ENCODE assay signal across 12 cellular contexts in genomic region chr10:84076047-84076388, GRCh38.
A peak's percentile ranks its signal among the peaks of the same experiment; 100 is the strongest.
DNase-seq lines count a peak whose midpoint lies in the region; TF ChIP-seq lines count a peak whose summit lies in the region.
"Had no signal": no experiment of that assay in that cellular context is flagged by ENCODE, and none has a peak within 500 bp of the region (broad histone marks: within the 10 kb centered on the region; RNA-seq: fewer than 3 reads in every experiment).

No MANE protein-coding gene starts in this region.

- TF ChIP-seq CTCF in AG04449 (IDR thresholded peaks at IDR 0.05; ENCODE audit: insufficient read depth, low read length, missing control alignments): no peak
- TF ChIP-seq CTCF in fibroblast of mammary gland (conservative IDR thresholded peaks at IDR 0.05; ENCODE audit: control insufficient read depth, insufficient read depth, low read depth, low read length): no peak

- CTCF ChIA-PET in AG04449 (lab: Yijun Ruan, JAX): interaction anchor here (0.8 to 1.4 kb wide), 4 partner anchors 15 to 464 kb away, joined by 3 to 4 read pairs (median 4); no protein-coding TSS in a partner anchor

- H3K4me3 ChIP-seq in AG04449 (ENCODE audit: low read depth, low read length): no peak overlapping the region
- no peak overlapping the region for H3K4me3 ChIP-seq in fibroblast of mammary gland (ENCODE audit: control insufficient read depth, low read depth, low read length)
- H3K4me3 ChIP-seq: ascending aorta had no signal

- DNase-seq in AG04449 (ENCODE audit: low read depth, low spot score): peak; percentile 23
- peak; percentile 14 for DNase-seq in RKO (ENCODE audit: low spot score)
- peak; percentile 84 for DNase-seq in fibroblast of mammary gland (ENCODE audit: low read depth)
- DNase-seq in myocyte (ENCODE audit: low read depth): peak; percentile 54
- DNase-seq in NCI-H1105 treated with DMSO at 0.1 percent for 48 hours (lab: John Stamatoyannopoulos, UW): no peak
- no peak for DNase-seq in globus pallidus (ENCODE audit: low spot score)
- no peak for DNase-seq in mucosa of gallbladder (ENCODE audit: low spot score)
- DNase-seq in NCI-H2196 treated with DMSO at 0.1 percent for 48 hours (lab: John Stamatoyannopoulos, UW; ENCODE audit: unreplicated experiment): no peak
- DNase-seq: activated CD4-positive, alpha-beta T cell treated with anti-CD3 and anti-CD28 coated beads, Interleukin-2, amount 50 U/mL, for 4 hours; NCI-H345; nucleus accumbens had no signal

- POLR2A ChIA-PET in AG04449 (lab: Yijun Ruan, JAX): no interaction called here

Comparison
In these comparisons a context has a peak if more than half of its experiments do, and no peak if none do; other contexts are left out.
1. DNase-seq: peak in AG04449 (single experiment), RKO (single experiment), fibroblast of mammary gland (single experiment) and myocyte (single experiment); none in NCI-H1105 treated with DMSO at 0.1 percent for 48 hours (single experiment), globus pallidus (single experiment), mucosa of gallbladder (single experiment) and NCI-H2196 treated with DMSO at 0.1 percent for 48 hours (single experiment).